Comparison of ENCODE assay signal across 9 cellular contexts in the genomic region with DNA sequence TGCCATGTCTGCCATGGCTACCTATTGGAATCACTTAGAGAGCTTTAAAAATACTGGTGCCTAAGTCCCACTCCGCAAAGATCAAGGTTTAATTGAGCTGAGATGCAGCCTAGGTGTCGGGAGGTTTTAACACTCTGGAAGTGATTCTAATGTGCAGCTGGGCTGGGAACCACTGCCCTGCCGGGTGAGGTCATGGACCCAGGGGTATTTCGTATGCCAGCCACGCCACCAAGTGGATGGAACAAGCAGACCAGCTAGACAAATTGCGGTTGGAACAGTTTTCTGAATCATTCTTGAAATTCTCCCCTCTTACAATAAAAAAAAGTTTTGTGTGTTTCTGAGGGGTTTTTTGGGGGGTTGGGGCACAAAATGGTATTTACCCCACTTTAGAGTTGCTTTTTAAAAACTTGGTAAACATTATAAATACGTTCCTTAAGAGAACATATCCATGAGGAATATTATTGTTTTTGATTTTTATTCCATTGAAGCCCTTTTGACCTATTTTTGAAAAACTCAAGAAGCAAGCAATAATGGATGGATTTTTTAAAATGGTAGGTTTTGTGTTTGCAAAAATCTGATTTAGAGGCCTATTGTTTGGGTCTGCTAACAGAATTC.
DNase-seq lines count a peak whose midpoint lies in the region; FAIRE-seq and TF ChIP-seq lines count a peak whose summit lies in the region.
"Had no signal": no experiment of that assay in that cellular context is flagged by ENCODE, and none has a peak within 500 bp of the region (broad histone marks: within the 10 kb centered on the region; RNA-seq: fewer than 3 reads in every experiment).

No MANE protein-coding gene starts in this region.

- DNase-seq in activated T-cell treated with anti-CD3 and anti-CD28 coated beads for 24 hours (ENCODE audit: low read depth) (peak; percentile 42), activated T-cell treated with anti-CD3 and anti-CD28 coated beads for 4 hours (no peak), HFFc6 (peak; percentile 55), NB4 (ENCODE audit: low read depth) (peak; percentile 83), breast epithelium (ENCODE audit: low spot score in 2 of 2) (peak in 1 of 2 donors; percentile 22), kidney (peak; percentile 84)
- peak; percentile 22 to 63 (median 31) for DNase-seq in stimulated activated CD4-positive, alpha-beta T cell treated with anti-CD3 and anti-CD28 coated beads, TNF-alpha, amount 100 ng/mL, for 24 hours (ENCODE audit: low read depth in 3 of 3)

- no peaks in the 10 kb centered on the region for H3K9me3 Mint-ChIP-seq in HFFc6
- no peaks in the 10 kb centered on the region for H3K9me3 Mint-ChIP-seq in T-helper 1 cell treated with Interleukin-12 subunit alpha and Interleukin-12 subunit beta and Interleukin-4 antibody, amounts not matched to agents 30 μg/mL and 1 μg/mL, for 36 hours

- H3K27me3 Mint-ChIP-seq in HFFc6 (ENCODE audit: insufficient read depth) = peaks cover 12% of the 10 kb centered on the region
- peaks cover 7% of the 10 kb centered on the region for H3K27me3 Mint-ChIP-seq in T-helper 1 cell treated with Interleukin-12 subunit alpha and Interleukin-12 subunit beta and Interleukin-4 antibody, amounts not matched to agents 30 μg/mL and 1 μg/mL, for 36 hours (ENCODE audit: low read depth)

- H3K4me1 ChIP-seq in breast epithelium = no peaks in the 10 kb centered on the region
- H3K4me1 ChIP-seq in kidney (ENCODE audit: control insufficient read depth in 1 of 2, insufficient read depth in 1 of 2, low read depth in 1 of 2, low read length in 2 of 2) = peaks cover 4 to 12% of the 10 kb centered on the region in 2 donors

- H3K27ac Mint-ChIP-seq in HFFc6 = no peak overlapping the region
- peak overlapping the region; percentile 24 for H3K27ac Mint-ChIP-seq in T-helper 1 cell treated with Interleukin-12 subunit alpha and Interleukin-12 subunit beta and Interleukin-4 antibody, amounts not matched to agents 30 μg/mL and 1 μg/mL, for 36 hours

- H3K27ac ChIP-seq in breast epithelium (no peak overlapping the region), kidney (ENCODE audit: low read depth in 2 of 2, low read length in 2 of 2) (peak overlapping the region in 1 of 2 donors; percentile 26)
- H3K27ac ChIP-seq: ovary had no signal

- H3K27me3 ChIP-seq in breast epithelium = no peaks in the 10 kb centered on the region
- H3K27me3 ChIP-seq: ovary had no signal

- H3K4me1 Mint-ChIP-seq in HFFc6 (ENCODE audit: low read depth) = peaks cover 20% of the 10 kb centered on the region
- peaks cover 8% of the 10 kb centered on the region for H3K4me1 Mint-ChIP-seq in T-helper 1 cell treated with Interleukin-12 subunit alpha and Interleukin-12 subunit beta and Interleukin-4 antibody, amounts not matched to agents 30 μg/mL and 1 μg/mL, for 36 hours (ENCODE audit: low read depth)

- no peaks in the 10 kb centered on the region for H3K36me3 ChIP-seq in breast epithelium
- peaks cover 0 to 3% of the 10 kb centered on the region in 2 donors for H3K36me3 ChIP-seq in kidney (ENCODE audit: control insufficient read depth in 1 of 2, insufficient read depth in 2 of 2, low read length in 2 of 2)
- H3K36me3 ChIP-seq: ovary had no signal

- H3K9me3 ChIP-seq in breast epithelium = no peaks in the 10 kb centered on the region
- no peaks in the 10 kb centered on the region for H3K9me3 ChIP-seq in kidney (ENCODE audit: control insufficient read depth in 1 of 2, low read length in 2 of 2)
- H3K9me3 ChIP-seq: ovary had no signal

- H3K9ac ChIP-seq in kidney (ENCODE audit: low read length in 2 of 2) = peak overlapping the region in 1 of 2 donors; percentile 42

- TF ChIP-seq CTCF in HFFc6 (IDR thresholded peaks at IDR 0.05) (peak; percentile 87), NB4 (IDR thresholded peaks at IDR 0.05; ENCODE audit: low read depth, low read length) (peak; percentile 77), breast epithelium (IDR thresholded peaks at IDR 0.05) (peak in 2 of 3 donors; percentile 42 to 45), kidney (IDR thresholded peaks at IDR 0.05; ENCODE audit: borderline replicate concordance, extremely low read depth, insufficient read depth) (peak; percentile 78)

- peak; percentile 11 for FAIRE-seq in kidney (lab: Jason Lieb, UNC)

- no peak overlapping the region for H3K4me3 ChIP-seq in NB4 (ENCODE audit: low read depth, low read length)
- H3K4me3 ChIP-seq in breast epithelium = no peak overlapping the region
- no peak overlapping the region for H3K4me3 ChIP-seq in kidney (ENCODE audit: low read length in 2 of 2)
- H3K4me3 ChIP-seq: ovary had no signal

- intact Hi-C loops in breast epithelium (cut with DNase I; ENCODE audit: low total_unique reads) (no loop called here), kidney (cut with DNase I) (no loop called here)

- no peak overlapping the region for H3K4me3 Mint-ChIP-seq in HFFc6
- no peak overlapping the region for H3K4me3 Mint-ChIP-seq in T-helper 1 cell treated with Interleukin-12 subunit alpha and Interleukin-12 subunit beta and Interleukin-4 antibody, amounts not matched to agents 30 μg/mL and 1 μg/mL, for 36 hours

- H3K36me3 Mint-ChIP-seq in HFFc6 (ENCODE audit: low read depth) = no peaks in the 10 kb centered on the region
- no peaks in the 10 kb centered on the region for H3K36me3 Mint-ChIP-seq in T-helper 1 cell treated with Interleukin-12 subunit alpha and Interleukin-12 subunit beta and Interleukin-4 antibody, amounts not matched to agents 30 μg/mL and 1 μg/mL, for 36 hours (ENCODE audit: low read depth)

- TF ChIP-seq POLR2A in NB4 (IDR thresholded peaks at IDR 0.05; ENCODE audit: extremely low read depth, insufficient read length) = no peak
- TF ChIP-seq POLR2A in breast epithelium (IDR thresholded peaks at IDR 0.05) = no peak
